ENCODE assay signal across 8 cellular contexts in genomic region chr2:160224060-160224459, GRCh38. TPM values are rescaled to one million over a fixed set of nuclear protein-coding genes. Genes with fewer than 3 reads are reported as not detected.
DNase-seq lines count a peak whose midpoint lies in the region; ATAC-seq and TF ChIP-seq lines count a peak whose summit lies in the region.

No MANE protein-coding gene starts in this region.

- peak; percentile 72 for DNase-seq in AG08396 (ENCODE audit: low spot score)
- peak; percentile 77 to 94 for DNase-seq in SW 1271 (lab: John Stamatoyannopoulos, UW)
- DNase-seq in fibroblast of gingiva (ENCODE audit: low read depth): peak; percentile 75
- no peak for DNase-seq in stomach
- no peak for DNase-seq in Karpas-422
- DNase-seq in NCI-H2196 (lab: John Stamatoyannopoulos, UW; ENCODE audit: unreplicated experiment): no peak

- no peak overlapping the region for H3K4me2 ChIP-seq in Karpas-422 (ENCODE audit: low read depth, low read length, poor library complexity, severe bottlenecking)

- H3K4me1 ChIP-seq in stomach (peaks cover 35 to 86% (median 53%) of the 10 kb centered on the region in 4 donors), Karpas-422 (ENCODE audit: low read length) (no peaks in the 10 kb centered on the region)

- H4K20me1 ChIP-seq in Karpas-422 (ENCODE audit: insufficient read depth, low read depth, low read length): no peaks in the 10 kb centered on the region

- intact Hi-C loops in stomach (cut with DNase I; ENCODE audit: low total_unique reads): no loop called here

- H3K4me3 ChIP-seq in stomach (no peak overlapping the region), Karpas-422 (ENCODE audit: low read length) (no peak overlapping the region)

- H3K9me3 ChIP-seq in stomach (no peaks in the 10 kb centered on the region), Karpas-422 (ENCODE audit: low read length) (no peaks in the 10 kb centered on the region)

- H2AFZ ChIP-seq in Karpas-422 (ENCODE audit: low read length): no peak overlapping the region

- ATAC-seq in GM18870 (IDR thresholded peaks at IDR 0.05; ENCODE audit: unreplicated experiment) (peak; percentile 95), HG02981 (IDR thresholded peaks at IDR 0.05; ENCODE audit: unreplicated experiment) (peak; percentile 94)

- TF ChIP-seq EP300 in stomach (IDR thresholded peaks at IDR 0.05): no peak

- H3K27me3 ChIP-seq in stomach (no peaks in the 10 kb centered on the region), Karpas-422 (ENCODE audit: low read length) (no peaks in the 10 kb centered on the region)

- no peak overlapping the region for H3K9ac ChIP-seq in Karpas-422 (ENCODE audit: low read length)

- no peak for TF ChIP-seq CTCF in stomach (IDR thresholded peaks at IDR 0.05)

- H3K9me2 ChIP-seq in Karpas-422 (replicated peaks; ENCODE audit: insufficient read depth, low read length): no peaks in the 10 kb centered on the region

- no peaks in the 10 kb centered on the region for H3K79me2 ChIP-seq in Karpas-422 (ENCODE audit: low read length)

- peak overlapping the region in 3 of 5 donors; percentile 13 to 91 (median 85) for H3K27ac ChIP-seq in stomach
- H3K27ac ChIP-seq in Karpas-422 (ENCODE audit: low read length): no peak overlapping the region

- no peak for TF ChIP-seq POLR2A in stomach (IDR thresholded peaks at IDR 0.05)

- WGBS in stomach, 5 donors: 59 to 80% (median 69%) methylated on average over 3 of the region's 3 CpGs

- H3K36me3 ChIP-seq in stomach: no peaks in the 10 kb centered on the region
- H3K36me3 ChIP-seq in Karpas-422 (ENCODE audit: insufficient read depth, low read length): no peaks in the 10 kb centered on the region

RNA-seq across cellular contexts. Expression of gene ITGB6, which starts 24.0 kb away (rescaled TPM):
- 10 to 100 TPM in 3 of 5 donors, 1 to 10 TPM in 2; 2.3 to 49.6 (median 17.0) TPM for total RNA-seq in stomach
- 10 to 100 TPM in 1 of 3 donors, 1 to 10 TPM in 2; 2.7 to 10.3 (median 6.4) TPM for polyA plus RNA-seq in stomach
- not detected in 2 replicates for total RNA-seq in Karpas-422 (2014; rRNA removed; shearing (Covaris generic); ENCODE audit: low replicate concordance)

Comparison
In these comparisons a context has a peak if more than half of its experiments do, and no peak if none do; other contexts are left out.
1. DNase-seq: peak in AG08396 (single experiment), SW 1271 (2 of 2) and fibroblast of gingiva (single experiment); none in stomach (single experiment), Karpas-422 (single experiment) and NCI-H2196 (single experiment).